ENCODE assay signal across 1 cellular context in genomic region chr11:206516-207212, GRCh38.
TF ChIP-seq lines count a peak whose summit lies in the region.

No MANE protein-coding gene starts in this region.

TF ChIP-seq in IMR-90, 13 proteins besides CTCF, POLR2A, EP300 and RAD21:
- TF ChIP-seq CHD1 (IDR thresholded peaks at IDR 0.05; ENCODE audit: low read depth, low read length) (0 out of 2 replicates have a peak, but pooled peaks have one; percentile 43), BHLHE40 (IDR thresholded peaks at IDR 0.05; ENCODE audit: low read depth, low read length) (no peak)
